16 cellular contexts compared by ENCODE assay signal in genomic region chr2:42229949-42230348, GRCh38.
DNase-seq lines count a peak whose midpoint lies in the region; ATAC-seq, FAIRE-seq and TF ChIP-seq lines count a peak whose summit lies in the region.
"Had no signal": no experiment of that assay in that cellular context is flagged by ENCODE, and none has a peak within 500 bp of the region (broad histone marks: within the 10 kb centered on the region; RNA-seq: fewer than 3 reads in every experiment).

No MANE protein-coding gene starts in this region.

- peaks cover 97% of the 10 kb centered on the region for H3K4me1 ChIP-seq in HepG2 (ENCODE audit: insufficient read depth, low read length)
- no peaks in the 10 kb centered on the region for H3K4me1 ChIP-seq in right lobe of liver
- H3K4me1 ChIP-seq in small intestine (ENCODE audit: control insufficient read depth in 2 of 2, insufficient read depth in 1 of 2, low read depth in 1 of 2, low read length in 1 of 2) = peaks cover 3% of the 10 kb centered on the region in 2 donors

- FAIRE-seq in HepG2 (lab: Jason Lieb, UNC) = no peak
- FAIRE-seq in small intestine (lab: Jason Lieb, UNC) = no peak
- FAIRE-seq: GM12891, H54 had no signal

- ATAC-seq in HepG2 (no peak), right lobe of liver (no peak), T-cell (replicated peaks in 1 of 4) (no peak), omental fat pad (ENCODE audit: low FRiP score) (no peak)
- ATAC-seq in effector memory CD8-positive, alpha-beta T cell (replicated peaks) = no peak
- ATAC-seq: HCT116 had no signal

- in situ Hi-C loops in HepG2 (cut with HindIII; ENCODE audit: extremely low pct_ligation_motif_present, low pct_unique_long_range_greater_than_20kb) = no loop called here

- peaks cover 71 to 80% (median 78%) of the 10 kb centered on the region in 3 donors for H3K4me1 Mint-ChIP-seq in T-cell
- peaks cover 48 to 53% of the 10 kb centered on the region in 2 donors for H3K4me1 Mint-ChIP-seq in effector memory CD8-positive, alpha-beta T cell (ENCODE audit: low read depth in 2 of 2)

- H3K27me3 ChIP-seq in HepG2 (ENCODE audit: control insufficient read depth in 1 of 2, insufficient read depth in 2 of 2, low read length in 2 of 2) (no peaks in the 10 kb centered on the region), right lobe of liver (no peaks in the 10 kb centered on the region), small intestine (ENCODE audit: control insufficient read depth in 2 of 2, insufficient read depth in 2 of 2, low read length in 2 of 2) (no peaks in the 10 kb centered on the region)

- H3K27me3 Mint-ChIP-seq in T-cell = no peaks in the 10 kb centered on the region
- no peaks in the 10 kb centered on the region for H3K27me3 Mint-ChIP-seq in effector memory CD8-positive, alpha-beta T cell
- H3K27me3 Mint-ChIP-seq: B cell had no signal

- peak overlapping the region in 1 of 3 donors; percentile 7 for H3K4me3 Mint-ChIP-seq in T-cell
- H3K4me3 Mint-ChIP-seq in effector memory CD8-positive, alpha-beta T cell = peak overlapping the region; percentile 2 to 28
- H3K4me3 Mint-ChIP-seq: B cell had no signal

- H3K27ac ChIP-seq in HepG2 (ENCODE audit: extremely low read length, insufficient read depth, low read length) (peak overlapping the region; percentile 12), right lobe of liver (no peak overlapping the region), small intestine (ENCODE audit: low read depth in 1 of 2, low read length in 1 of 2) (no peak overlapping the region)
- H3K27ac ChIP-seq: GM23248, HL-60 had no signal

- no peak for DNase-seq in HepG2 (ENCODE audit: low spot score)
- DNase-seq in right lobe of liver = no peak
- no peak for DNase-seq in T-cell
- DNase-seq in effector memory CD8-positive, alpha-beta T cell = no peak
- no peak for DNase-seq in omental fat pad (ENCODE audit: low spot score)
- DNase-seq in small intestine = no peak
- no peak for DNase-seq in NCI-H187 treated with DMSO at 0.1 percent for 48 hours (lab: John Stamatoyannopoulos, UW)
- DNase-seq: 8988T, C1 segment of cervical spinal cord, DMS53, GM23248 had no signal

- peak overlapping the region; percentile 1 to 60 for H3K27ac Mint-ChIP-seq in T-cell
- peak overlapping the region; percentile 23 to 36 for H3K27ac Mint-ChIP-seq in effector memory CD8-positive, alpha-beta T cell
- H3K27ac Mint-ChIP-seq: B cell had no signal

- no peak for TF ChIP-seq POLR2A in HepG2 (IDR thresholded peaks at IDR 0.05; ENCODE audit: insufficient read depth in 1 of 2, low read depth in 2 of 2, low read length in 2 of 2)
- TF ChIP-seq POLR2A in right lobe of liver (IDR thresholded peaks at IDR 0.05) = no peak

- peaks cover 14% of the 10 kb centered on the region for H3K36me3 Mint-ChIP-seq in T-cell
- H3K36me3 Mint-ChIP-seq in effector memory CD8-positive, alpha-beta T cell (ENCODE audit: insufficient read depth) = peaks cover 58% of the 10 kb centered on the region

- TF ChIP-seq RAD21 in HepG2 (CRISPR knock-in tag; IDR thresholded peaks at IDR 0.05) = no peak

- BruUV-seq in HepG2 (replicated peaks; lab: Mats Ljungman, UMichigan) = TSS peak; percentile 20

- no peaks in the 10 kb centered on the region for H3K9me3 Mint-ChIP-seq in T-cell
- H3K9me3 Mint-ChIP-seq in effector memory CD8-positive, alpha-beta T cell = no peaks in the 10 kb centered on the region

- TF ChIP-seq EP300 in HepG2 (IDR thresholded peaks at IDR 0.05; ENCODE audit: low read depth in 2 of 2, low read length in 2 of 2) (no peak), HepG2 (CRISPR knock-in tag; IDR thresholded peaks at IDR 0.05; ENCODE audit: borderline replicate concordance) (no peak)

- CTCF ChIA-PET in HepG2 (lab: Yijun Ruan, JAX; ENCODE audit: low intra/inter-chr PET ratio, low total read pairs) = no interaction called here
- CTCF ChIA-PET in T-cell (lab: Charles Lee) = interaction anchor here in 1 of 2 donors (1.3 to 2.0 kb wide), 2 partner anchors 11 to 12 kb away, joined by 4 to 7 read pairs; no protein-coding TSS in a partner anchor

- WGBS in HepG2 (ENCODE audit: low lambda C conversion rate) = 96% methylated on average over 2 of the region's 2 CpGs
- 89% methylated on average over 2 of the region's 2 CpGs for WGBS in right lobe of liver (ENCODE audit: insufficient coverage, low coverage, low lambda C conversion rate, missing lambda C conversion rate)
- 93 to 95% (median 94%) methylated on average over 2 of the region's 2 CpGs for WGBS in small intestine, 3 donors

- H3K9me3 ChIP-seq in HepG2 (ENCODE audit: low read length) (no peaks in the 10 kb centered on the region), right lobe of liver (no peaks in the 10 kb centered on the region), small intestine (ENCODE audit: control insufficient read depth, low read depth) (no peaks in the 10 kb centered on the region)

- H4K20me1 ChIP-seq in HepG2 (ENCODE audit: insufficient read depth, low read length) = peaks cover 100% of the 10 kb centered on the region

- intact Hi-C loops in HepG2 (cut with micrococcal nuclease; ENCODE audit: unreplicated experiment) (loop anchor here (2.0 kb wide), 1 partner anchor 17 kb away; no protein-coding TSS in a partner anchor), right lobe of liver (cut with DNase I) (no loop called here)

- H3K36me3 ChIP-seq in HepG2 (replicated peaks in 1 of 2; ENCODE audit: control insufficient read depth in 1 of 2, insufficient read depth in 2 of 2, low read length in 2 of 2) (peaks cover 2 to 24% of the 10 kb centered on the region in 2 experiments), right lobe of liver (no peaks in the 10 kb centered on the region), small intestine (ENCODE audit: control insufficient read depth in 2 of 2, insufficient read depth in 2 of 2, low read length in 2 of 2) (no peaks in the 10 kb centered on the region)

- TF ChIP-seq CTCF in HepG2 (CRISPR knock-in tag; IDR thresholded peaks at IDR 0.05) (no peak), right lobe of liver (IDR thresholded peaks at IDR 0.05) (no peak), omental fat pad (IDR thresholded peaks at IDR 0.05) (no peak)

- no peak overlapping the region for H3K9ac ChIP-seq in HepG2 (ENCODE audit: insufficient read depth, low read depth, low read length)
- H3K9ac ChIP-seq: GM23248 had no signal

- H3K79me2 ChIP-seq in HepG2 (ENCODE audit: insufficient read depth, low read length) = peaks cover 99% of the 10 kb centered on the region

- no peak overlapping the region for H2AFZ ChIP-seq in HepG2 (ENCODE audit: low read length)
- H2AFZ ChIP-seq: GM23248 had no signal

- no peak overlapping the region for H3K4me3 ChIP-seq in HepG2 (replicated peaks in 1 of 3; ENCODE audit: insufficient read depth in 1 of 3, low read depth in 2 of 3, low read length in 3 of 3)
- no peak overlapping the region for H3K4me3 ChIP-seq in right lobe of liver
- no peak overlapping the region for H3K4me3 ChIP-seq in small intestine (ENCODE audit: low read depth in 1 of 2, low read length in 2 of 2)
- H3K4me3 ChIP-seq: GM23248 had no signal

- POLR2A ChIA-PET in HepG2 (lab: Yijun Ruan, JAX) (interaction anchor here (0.8 kb wide), 1 partner anchor 10 kb away, joined by 3 read pairs; no protein-coding TSS in a partner anchor), T-cell (lab: Charles Lee) (interaction anchor here (0.5 to 1.5 kb wide), 4 partner anchors 11 to 93 kb away, joined by 3 to 7 read pairs (median 4); no protein-coding TSS in a partner anchor)

- H3K4me2 ChIP-seq in HepG2 (ENCODE audit: low read depth, low read length) = no peak overlapping the region

TF ChIP-seq in HepG2, 621 proteins besides CTCF, POLR2A, EP300 and RAD21 (continues in another document):
- no peak for TF ChIP-seq PTBP1 (IDR thresholded peaks at IDR 0.05; ENCODE audit: low read depth, low read length, poor library complexity, severe bottlenecking)
- TF ChIP-seq ZNF235 (CRISPR knock-in tag; IDR thresholded peaks at IDR 0.05; ENCODE audit: borderline replicate concordance) = no peak
- no peak for TF ChIP-seq ESRRA (CRISPR knock-in tag; IDR thresholded peaks at IDR 0.05; ENCODE audit: low read depth)
- no peak for TF ChIP-seq KDM1A (CRISPR knock-in tag; IDR thresholded peaks at IDR 0.05)
- no peak for TF ChIP-seq HOMEZ (CRISPR knock-in tag; IDR thresholded peaks at IDR 0.05; ENCODE audit: low read depth)
- TF ChIP-seq POLR2G (IDR thresholded peaks at IDR 0.05; ENCODE audit: low read depth, low read length) = peak; percentile 38; the same call in 1 of the 2 replicates
- no peak for TF ChIP-seq ISX (CRISPR knock-in tag; conservative IDR thresholded peaks at IDR 0.05)
